ENCODE assay signal across 28 cellular contexts in the genomic region with DNA sequence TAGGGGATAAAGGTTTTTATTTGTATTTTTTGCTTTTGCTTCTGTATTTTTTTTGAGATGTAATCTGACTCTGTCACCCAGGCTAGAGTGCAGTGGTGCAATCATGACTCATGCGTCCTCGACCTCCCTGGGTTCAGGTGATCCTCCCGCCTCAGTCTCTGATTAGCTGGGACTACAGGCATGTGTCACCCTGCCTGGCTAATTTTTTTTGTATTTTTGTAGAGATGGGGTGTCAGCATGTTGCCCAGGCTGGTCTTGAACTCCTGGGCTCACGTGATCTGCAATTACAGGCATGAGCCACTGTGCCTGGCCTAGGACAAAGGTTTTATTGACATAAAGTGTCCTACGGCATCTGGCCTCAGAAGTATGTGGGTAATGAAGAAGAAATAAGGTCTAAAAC.
DNase-seq lines count a peak whose midpoint lies in the region; ATAC-seq, FAIRE-seq and TF ChIP-seq lines count a peak whose summit lies in the region.
"Had no signal": no experiment of that assay in that cellular context is flagged by ENCODE, and none has a peak within 500 bp of the region (broad histone marks: within the 10 kb centered on the region; RNA-seq: fewer than 3 reads in every experiment).

No MANE protein-coding gene starts in this region.

- H3K27ac Mint-ChIP-seq in activated naive CD4-positive, alpha-beta T cell treated with anti-CD3 and anti-CD28 coated beads for 36 hours = no peak overlapping the region
- H3K27ac Mint-ChIP-seq: activated CD4-positive, alpha-beta T cell treated with anti-CD3 and anti-CD28 coated beads for 36 hours; activated CD8-positive, alpha-beta memory T cell treated with anti-CD3 and anti-CD28 coated beads, Interleukin-2, amount 10 ng/mL, durations not matched to agents 7 days and 5 days; activated naive CD8-positive, alpha-beta T cell treated with anti-CD3 and anti-CD28 coated beads for 36 hours; naive thymus-derived CD4-positive, alpha-beta T cell had no signal

- no peak overlapping the region for H3K27ac ChIP-seq in adrenal gland
- H3K27ac ChIP-seq: body of pancreas, vagina had no signal

- H3K4me1 ChIP-seq in adrenal gland (replicated peaks in 1 of 2) = no peaks in the 10 kb centered on the region
- H3K4me1 ChIP-seq: body of pancreas, vagina had no signal

- CTCF ChIA-PET in activated naive CD4-positive, alpha-beta T cell treated with anti-CD3 and anti-CD28 coated beads for 36 hours (lab: Charles Lee) = no interaction called here

- TF ChIP-seq CTCF in adrenal gland (IDR thresholded peaks at IDR 0.05) = no peak
- no peak for TF ChIP-seq CTCF in kidney epithelial cell (IDR thresholded peaks at IDR 0.05; ENCODE audit: insufficient read depth, low read length, poor library complexity, severe bottlenecking)

- no peaks in the 10 kb centered on the region for H3K36me3 Mint-ChIP-seq in activated naive CD4-positive, alpha-beta T cell treated with anti-CD3 and anti-CD28 coated beads for 36 hours (ENCODE audit: low read depth)
- H3K36me3 Mint-ChIP-seq: activated CD8-positive, alpha-beta memory T cell treated with anti-CD3 and anti-CD28 coated beads, Interleukin-2, amount 10 ng/mL, durations not matched to agents 7 days and 5 days; activated naive CD8-positive, alpha-beta T cell treated with anti-CD3 and anti-CD28 coated beads for 36 hours; naive thymus-derived CD4-positive, alpha-beta T cell had no signal

- ATAC-seq in GM19397 (IDR thresholded peaks at IDR 0.05; ENCODE audit: unreplicated experiment) (no peak), GM19351 (IDR thresholded peaks at IDR 0.05; ENCODE audit: unreplicated experiment) (no peak)
- ATAC-seq: activated CD4-positive, alpha-beta T cell treated with anti-CD3 and anti-CD28 coated beads for 36 hours; activated CD8-positive, alpha-beta memory T cell treated with anti-CD3 and anti-CD28 coated beads, Interleukin-2, amount 10 ng/mL, durations not matched to agents 7 days and 5 days; body of pancreas; naive thymus-derived CD4-positive, alpha-beta T cell; right cardiac atrium had no signal

- H3K36me3 ChIP-seq in adrenal gland (replicated peaks in 1 of 2) (no peaks in the 10 kb centered on the region), kidney epithelial cell (ENCODE audit: control insufficient read depth, insufficient read depth, low read length) (no peaks in the 10 kb centered on the region)
- H3K36me3 ChIP-seq: MG63, vagina had no signal

- H3K4me3 Mint-ChIP-seq in activated naive CD4-positive, alpha-beta T cell treated with anti-CD3 and anti-CD28 coated beads for 36 hours = no peak overlapping the region
- H3K4me3 Mint-ChIP-seq: activated CD4-positive, alpha-beta T cell treated with anti-CD3 and anti-CD28 coated beads for 36 hours; activated CD8-positive, alpha-beta memory T cell treated with anti-CD3 and anti-CD28 coated beads, Interleukin-2, amount 10 ng/mL, durations not matched to agents 7 days and 5 days; activated naive CD8-positive, alpha-beta T cell treated with anti-CD3 and anti-CD28 coated beads for 36 hours; naive thymus-derived CD4-positive, alpha-beta T cell had no signal

- H3K9me3 ChIP-seq in adrenal gland (replicated peaks in 1 of 3) = no peaks in the 10 kb centered on the region
- H3K9me3 ChIP-seq: body of pancreas, MG63, vagina had no signal

- H3K27me3 Mint-ChIP-seq in activated naive CD4-positive, alpha-beta T cell treated with anti-CD3 and anti-CD28 coated beads for 36 hours (ENCODE audit: low read depth) = peaks cover under 1% of the 10 kb centered on the region
- H3K27me3 Mint-ChIP-seq: activated CD4-positive, alpha-beta T cell treated with anti-CD3 and anti-CD28 coated beads for 36 hours; activated CD8-positive, alpha-beta memory T cell treated with anti-CD3 and anti-CD28 coated beads, Interleukin-2, amount 10 ng/mL, durations not matched to agents 7 days and 5 days had no signal

- peak; percentile 91 for FAIRE-seq in urothelium cell line (lab: Jason Lieb, UNC)
- FAIRE-seq: A204.1, GM18507, TTC549 had no signal

- no peaks in the 10 kb centered on the region for H3K9me3 Mint-ChIP-seq in activated naive CD4-positive, alpha-beta T cell treated with anti-CD3 and anti-CD28 coated beads for 36 hours
- H3K9me3 Mint-ChIP-seq: activated naive CD8-positive, alpha-beta T cell treated with anti-CD3 and anti-CD28 coated beads for 36 hours had no signal

- peak; percentile 7 for DNase-seq in NK-92 treated with Interleukin-12 subunit alpha and Interleukin-12 subunit beta, amount 100 ng/mL, for 24 hours (lab: John Stamatoyannopoulos, UW)
- DNase-seq in NK-92 (lab: John Stamatoyannopoulos, UW; ENCODE audit: unreplicated experiment) = no peak
- peak in 5 of 7 donors; percentile 14 to 45 (median 38) for DNase-seq in adrenal gland
- DNase-seq in kidney epithelial cell (ENCODE audit: low read depth) = peak; percentile 28
- DNase-seq in urothelium cell line (ENCODE audit: low spot score) = no peak
- no peak for DNase-seq in activated naive CD4-positive, alpha-beta T cell treated with anti-CD3 and anti-CD28 coated beads for 36 hours
- DNase-seq: activated CD4-positive, alpha-beta T cell treated with anti-CD3 and anti-CD28 coated beads for 36 hours; activated CD8-positive, alpha-beta memory T cell treated with anti-CD3 and anti-CD28 coated beads, Interleukin-2, amount 10 ng/mL, durations not matched to agents 7 days and 5 days; activated naive CD8-positive, alpha-beta T cell treated with anti-CD3 and anti-CD28 coated beads for 36 hours; body of pancreas; COR-L47; cortex of kidney; hippocampal formation; islet precursor cell; MG63; naive thymus-derived CD4-positive, alpha-beta T cell; NCI-H1930; NCI-H510A; right cardiac atrium; SHP77; substantia nigra; SW 1271 had no signal

- TF ChIP-seq POLR2A in adrenal gland (IDR thresholded peaks at IDR 0.05) = no peak

- H3K4me1 Mint-ChIP-seq in activated naive CD4-positive, alpha-beta T cell treated with anti-CD3 and anti-CD28 coated beads for 36 hours (ENCODE audit: low read depth) = no peaks in the 10 kb centered on the region
- H3K4me1 Mint-ChIP-seq: activated CD4-positive, alpha-beta T cell treated with anti-CD3 and anti-CD28 coated beads for 36 hours; activated CD8-positive, alpha-beta memory T cell treated with anti-CD3 and anti-CD28 coated beads, Interleukin-2, amount 10 ng/mL, durations not matched to agents 7 days and 5 days; activated naive CD8-positive, alpha-beta T cell treated with anti-CD3 and anti-CD28 coated beads for 36 hours; naive thymus-derived CD4-positive, alpha-beta T cell had no signal

- intact Hi-C loops in adrenal gland (cut with DNase I) = no loop called here
- intact Hi-C loops in activated naive CD4-positive, alpha-beta T cell treated with anti-CD3 and anti-CD28 coated beads for 36 hours (cut with micrococcal nuclease) = no loop called here

- H3K27me3 ChIP-seq in adrenal gland = no peaks in the 10 kb centered on the region
- H3K27me3 ChIP-seq in kidney epithelial cell (ENCODE audit: control insufficient read depth, insufficient read depth, low read length) = no peaks in the 10 kb centered on the region
- H3K27me3 ChIP-seq: body of pancreas, MG63, vagina had no signal

- WGBS in adrenal gland, 4 donors = 52 to 66% (median 56%) methylated on average over 5 of the region's 5 CpGs

- H3K4me3 ChIP-seq in adrenal gland = no peak overlapping the region
- H3K4me3 ChIP-seq in kidney epithelial cell (ENCODE audit: low read depth, low read length) = no peak overlapping the region
- H3K4me3 ChIP-seq: body of pancreas, MG63, vagina had no signal

Comparison
In these comparisons a context has a peak if more than half of its experiments do, and no peak if none do; other contexts are left out.
1. DNase-seq: peak in NK-92 treated with Interleukin-12 subunit alpha and Interleukin-12 subunit beta, amount 100 ng/mL, for 24 hours (single experiment), adrenal gland (5 of 7) and kidney epithelial cell (single experiment); none in NK-92 (single experiment), urothelium cell line (single experiment) and activated naive CD4-positive, alpha-beta T cell treated with anti-CD3 and anti-CD28 coated beads for 36 hours (single experiment).